12 cellular contexts compared by ENCODE assay signal in the genomic region with DNA sequence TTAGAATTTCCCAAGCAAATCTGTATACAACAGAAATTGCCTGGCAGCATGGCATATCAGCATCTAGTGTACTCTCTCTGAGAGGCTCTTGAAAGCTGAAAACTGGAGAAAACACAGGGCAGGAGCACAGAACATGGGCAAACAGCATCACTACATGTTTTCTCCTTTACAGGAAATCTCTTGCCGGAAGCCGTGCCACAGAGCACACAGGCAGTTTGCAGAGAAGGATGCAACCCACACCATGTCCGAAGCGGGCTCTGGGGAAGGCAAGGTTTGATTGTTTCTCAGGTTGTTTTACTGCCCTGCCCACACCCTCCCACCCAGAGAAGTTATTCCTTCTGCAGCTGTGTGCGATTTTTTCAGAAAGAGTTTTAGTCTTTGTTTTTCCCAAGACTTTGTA. TPM values are rescaled to one million over a fixed set of nuclear protein-coding genes. Genes with fewer than 3 reads are reported as not detected.
A peak's percentile ranks its signal among the peaks of the same experiment; 100 is the strongest.
DNase-seq lines count a peak whose midpoint lies in the region; ATAC-seq, FAIRE-seq and TF ChIP-seq lines count a peak whose summit lies in the region.
"Had no signal": no experiment of that assay in that cellular context is flagged by ENCODE, and none has a peak within 500 bp of the region (broad histone marks: within the 10 kb centered on the region; RNA-seq: fewer than 3 reads in every experiment).

No MANE protein-coding gene starts in this region.

- no peaks in the 10 kb centered on the region for H3K9me3 Mint-ChIP-seq in activated naive CD4-positive, alpha-beta T cell treated with anti-CD3 and anti-CD28 coated beads for 36 hours

- peak overlapping the region; percentile 97 for H3K27ac Mint-ChIP-seq in activated naive CD4-positive, alpha-beta T cell treated with anti-CD3 and anti-CD28 coated beads for 36 hours

- H3K4me3 Mint-ChIP-seq in activated naive CD4-positive, alpha-beta T cell treated with anti-CD3 and anti-CD28 coated beads for 36 hours, result peak overlapping the region; percentile 79

- no peaks in the 10 kb centered on the region for H3K79me2 ChIP-seq in OCI-LY7 (ENCODE audit: insufficient read depth, low read depth, low read length)

- H3K4me1 Mint-ChIP-seq in activated naive CD4-positive, alpha-beta T cell treated with anti-CD3 and anti-CD28 coated beads for 36 hours (ENCODE audit: low read depth), result peaks cover 88% of the 10 kb centered on the region

- peak overlapping the region; percentile 26; the same call in 1 of the 2 replicates for H2AFZ ChIP-seq in OCI-LY7 (ENCODE audit: low read length)
- H2AFZ ChIP-seq: PC-9 had no signal

- peak overlapping the region; percentile 57 for H3K4me3 ChIP-seq in OCI-LY7 (ENCODE audit: low read depth, low read length, poor library complexity, severe bottlenecking)
- H3K4me3 ChIP-seq in tibial nerve, result no peak overlapping the region
- H3K4me3 ChIP-seq: PC-9 had no signal

- no peak for TF ChIP-seq CTCF in OCI-LY7 (conservative IDR thresholded peaks at IDR 0.05; ENCODE audit: low read length)
- TF ChIP-seq CTCF in tibial nerve (IDR thresholded peaks at IDR 0.05), result no peak

- H3K27ac ChIP-seq in OCI-LY7 (ENCODE audit: low read depth, low read length, poor library complexity, severe bottlenecking) (peak overlapping the region; percentile 98), tibial nerve (peak overlapping the region in 1 of 4 donors; percentile 26)
- H3K27ac ChIP-seq: PC-9 had no signal

- CTCF ChIA-PET in OCI-LY7 (lab: Charles Lee; ENCODE audit: unreplicated experiment), result interaction anchor here (1.2 kb wide), 1 partner anchor 85 kb away, joined by 3 read pairs; no protein-coding TSS in a partner anchor
- CTCF ChIA-PET in activated naive CD4-positive, alpha-beta T cell treated with anti-CD3 and anti-CD28 coated beads for 36 hours (lab: Charles Lee), result no interaction called here

- no TSS peak for BruUV-seq in OCI-LY7 (replicated peaks; lab: Mats Ljungman, UMichigan)

- H3K36me3 ChIP-seq in OCI-LY7 (ENCODE audit: insufficient read depth, low read length) (no peaks in the 10 kb centered on the region), tibial nerve (no peaks in the 10 kb centered on the region)

- H3K9me2 ChIP-seq in OCI-LY7 (ENCODE audit: insufficient read depth, low read length), result no peaks in the 10 kb centered on the region

- peak overlapping the region; percentile 72 for H3K4me2 ChIP-seq in OCI-LY7 (ENCODE audit: low read length)
- H3K4me2 ChIP-seq: PC-9 had no signal

- no peaks in the 10 kb centered on the region for H3K27me3 ChIP-seq in tibial nerve

- TF ChIP-seq POLR2A in GM18505 (IDR thresholded peaks at IDR 0.05; ENCODE audit: borderline replicate concordance, extremely low read depth, insufficient read depth, insufficient read length) (peak; percentile 39), tibial nerve (IDR thresholded peaks at IDR 0.05) (no peak)

- TF ChIP-seq EP300 in tibial nerve (IDR thresholded peaks at IDR 0.05), result no peak

- no peaks in the 10 kb centered on the region for H3K27me3 Mint-ChIP-seq in activated naive CD4-positive, alpha-beta T cell treated with anti-CD3 and anti-CD28 coated beads for 36 hours (ENCODE audit: low read depth)

- DNase-seq in OCI-LY7 (ENCODE audit: low spot score), result peak; percentile 61
- DNase-seq in activated naive CD4-positive, alpha-beta T cell treated with anti-CD3 and anti-CD28 coated beads for 36 hours, result peak; percentile 68
- DNase-seq in stimulated activated CD4-positive, alpha-beta T cell treated with anti-CD3 and anti-CD28 coated beads, Interleukin-4, amount 100 ng/mL, for 1 hour, result peak; percentile 15
- no peak for DNase-seq in NCI-H1048 (lab: John Stamatoyannopoulos, UW)
- no peak for DNase-seq in tibial nerve (ENCODE audit: low spot score in 2 of 2)
- DNase-seq in RCC 7860 (ENCODE audit: low spot score), result no peak
- DNase-seq: NCI-H146, PC-9 had no signal

- H3K9me3 ChIP-seq in OCI-LY7 (ENCODE audit: low read length) (no peaks in the 10 kb centered on the region), tibial nerve (no peaks in the 10 kb centered on the region)

- H3K36me3 Mint-ChIP-seq in activated naive CD4-positive, alpha-beta T cell treated with anti-CD3 and anti-CD28 coated beads for 36 hours (ENCODE audit: low read depth), result peaks cover 1% of the 10 kb centered on the region

- ATAC-seq in GM18505 (IDR thresholded peaks at IDR 0.05; ENCODE audit: unreplicated experiment), result no peak
- no peak for ATAC-seq in HG02970 (IDR thresholded peaks at IDR 0.05; ENCODE audit: low FRiP score, unreplicated experiment)

- FAIRE-seq in RCC 7860 (lab: Jason Lieb, UNC), result no peak

- intact Hi-C loops in OCI-LY7 (cut with micrococcal nuclease; ENCODE audit: unreplicated experiment), result loop anchor here (1.0 to 10.0 kb wide), 4 partner anchors 134 to 649 kb away; partner anchors contain the start of genes OFD1, TLR7 and TRAPPC2
- intact Hi-C loops in activated naive CD4-positive, alpha-beta T cell treated with anti-CD3 and anti-CD28 coated beads for 36 hours (cut with micrococcal nuclease), result no loop called here

- POLR2A ChIA-PET in OCI-LY7 (lab: Charles Lee), result interaction anchor here (0.7 to 5.1 kb wide), 7 partner anchors 9 to 672 kb away, joined by 3 to 51 read pairs (median 3); partner anchors contain the start of gene TMSB4X

- peaks cover 98% of the 10 kb centered on the region for H3K4me1 ChIP-seq in OCI-LY7 (ENCODE audit: insufficient read depth, low read length, poor library complexity, severe bottlenecking)
- peaks cover 0 to 20% (median 5%) of the 10 kb centered on the region in 4 donors for H3K4me1 ChIP-seq in tibial nerve

- H4K20me1 ChIP-seq in OCI-LY7 (ENCODE audit: insufficient read depth, low read length), result no peaks in the 10 kb centered on the region

- WGBS in tibial nerve, 2 donors, result 60 to 76% methylated on average over 5 of the region's 5 CpGs

RNA-seq across cellular contexts. Expression of gene FAM9C, which starts 41.1 kb away (rescaled TPM):
- total RNA-seq in OCI-LY7 (2014; rRNA removed; shearing (Covaris generic)), result 0.13 TPM in 1 of 2 replicates, not detected in the other
- total RNA-seq in OCI-LY7 (2022) (not detected in 2 replicates), tibial nerve (not detected)
- not detected for total RNA-seq in activated naive CD4-positive, alpha-beta T cell treated with anti-CD3 and anti-CD28 coated beads for 36 hours
- total RNA-seq: Daoy, liver, PC-9 had no signal

Comparison
In these comparisons a context has a peak if more than half of its experiments do, and no peak if none do; other contexts are left out.
1. DNase-seq: peak in OCI-LY7 (single experiment), activated naive CD4-positive, alpha-beta T cell treated with anti-CD3 and anti-CD28 coated beads for 36 hours (single experiment) and stimulated activated CD4-positive, alpha-beta T cell treated with anti-CD3 and anti-CD28 coated beads, Interleukin-4, amount 100 ng/mL, for 1 hour (single experiment); none in NCI-H1048 (single experiment), tibial nerve (0 of 2) and RCC 7860 (single experiment).